Comparison of ENCODE assay signal across 1 cellular context in genomic region chr12:112353389-112353788, GRCh38.
TF ChIP-seq lines count a peak whose summit lies in the region.

No MANE protein-coding gene starts in this region.

TF ChIP-seq in GM12878, 131 proteins besides CTCF, POLR2A, EP300 and RAD21:
- TF ChIP-seq MEF2A (IDR thresholded peaks at IDR 0.05; ENCODE audit: insufficient read depth, low read depth, low read length), result 0 out of 2 replicates have a peak, but pooled peaks have one; percentile 51
- no peak for TF ChIP-seq ZNF24 (IDR thresholded peaks at IDR 0.05)
- TF ChIP-seq IKZF1 (conservative IDR thresholded peaks at IDR 0.05), result peak; percentile 70
- 0 out of 2 replicates have a peak, but pooled peaks have one; percentile 29 for TF ChIP-seq ATF2 (IDR thresholded peaks at IDR 0.05; ENCODE audit: low read length)
- peak; percentile 78 for TF ChIP-seq RUNX3 (IDR thresholded peaks at IDR 0.05; ENCODE audit: low read length)
- TF ChIP-seq IKZF2 (IDR thresholded peaks at IDR 0.05), result peak; percentile 82 to 85
- peak; percentile 72 for TF ChIP-seq NFIC (IDR thresholded peaks at IDR 0.05; ENCODE audit: low read depth, low read length)
- TF ChIP-seq EED (IDR thresholded peaks at IDR 0.05; ENCODE audit: low read depth), result peak; percentile 98
- TF ChIP-seq GABPA (IDR thresholded peaks at IDR 0.05; ENCODE audit: low read depth), result no peak
- no peak for TF ChIP-seq RELA (IDR thresholded peaks at IDR 0.05; ENCODE audit: borderline replicate concordance, partially characterized antibody)
- TF ChIP-seq CEBPB (IDR thresholded peaks at IDR 0.05; ENCODE audit: borderline replicate concordance in 1 of 2, low read depth in 2 of 2, low read length in 2 of 2), result 0 out of 4 replicates have a peak, but pooled peaks of 1 of the 2 experiments have one; percentile 34
- TF ChIP-seq SMARCA5 (IDR thresholded peaks at IDR 0.05), result no peak
- no peak for TF ChIP-seq FOXM1 (IDR thresholded peaks at IDR 0.05; ENCODE audit: low read depth, low read length)
- peak; percentile 84 for TF ChIP-seq JUNB (IDR thresholded peaks at IDR 0.05)
